ENCODE assay signal across 16 cellular contexts in genomic region chr20:46580613-46581012, GRCh38. TPM values are rescaled to one million over a fixed set of nuclear protein-coding genes. Genes with fewer than 3 reads are reported as not detected.
DNase-seq lines count a peak whose midpoint lies in the region; ATAC-seq and TF ChIP-seq lines count a peak whose summit lies in the region.
"Had no signal": no experiment of that assay in that cellular context is flagged by ENCODE, and none has a peak within 500 bp of the region (broad histone marks: within the 10 kb centered on the region; RNA-seq: fewer than 3 reads in every experiment).

No MANE protein-coding gene starts in this region.

- no peak for TF ChIP-seq CTCF in mammary epithelial cell (conservative IDR thresholded peaks at IDR 0.05 in 1 of 2, IDR thresholded peaks at IDR 0.05 in 1 of 2; ENCODE audit: extremely low read depth in 1 of 2, insufficient read depth in 1 of 2, low read depth in 1 of 2, low read length in 2 of 2)
- TF ChIP-seq CTCF in foreskin keratinocyte (conservative IDR thresholded peaks at IDR 0.05), result no peak

- H3K27me3 ChIP-seq in mammary epithelial cell (ENCODE audit: insufficient read depth, low read length) (no peaks in the 10 kb centered on the region), foreskin keratinocyte (no peaks in the 10 kb centered on the region)

- H3K27ac ChIP-seq in mammary epithelial cell (ENCODE audit: insufficient read depth, low read depth, low read length) (no peak overlapping the region), foreskin keratinocyte (no peak overlapping the region)
- H3K27ac ChIP-seq: A549, C4-2B had no signal

- POLR2A ChIA-PET in HEK293T (lab: Yijun Ruan, JAX), result no interaction called here

- in situ Hi-C loops in mammary epithelial cell (cut with MboI; ENCODE audit: low sequenced_read_pairs in 2 of 2), result no loop called here

- ATAC-seq in foreskin keratinocyte (peak; percentile 32), HG02852 (IDR thresholded peaks at IDR 0.05; ENCODE audit: unreplicated experiment) (no peak)

- 64% methylated on average over 1 of the region's 1 CpG for WGBS in mammary epithelial cell (ENCODE audit: low coverage, missing lambda C conversion rate)

- no peak overlapping the region for H3K4me2 ChIP-seq in mammary epithelial cell (ENCODE audit: insufficient read depth, low read depth, low read length)
- H3K4me2 ChIP-seq: A549 had no signal

- H3K79me2 ChIP-seq in mammary epithelial cell (ENCODE audit: insufficient read depth, low read length), result no peaks in the 10 kb centered on the region

- no peak overlapping the region for H3K4me3 ChIP-seq in mammary epithelial cell (replicated peaks in 1 of 3; ENCODE audit: insufficient read depth in 1 of 3, low read depth in 2 of 3, low read length in 3 of 3)
- H3K4me3 ChIP-seq: A549 had no signal

- CTCF ChIA-PET in HEK293T (lab: Yijun Ruan, JAX) (no interaction called here), mammary epithelial cell (lab: Charles Lee; ENCODE audit: low non-redundant PET) (no interaction called here)

- dilution Hi-C loops in mammary epithelial cell (cut with HindIII; ENCODE audit: low sequenced_read_pairs), result no loop called here

- H3K9ac ChIP-seq in mammary epithelial cell (ENCODE audit: insufficient read depth, low read length), result no peak overlapping the region

- H3K4me1 ChIP-seq in mammary epithelial cell (ENCODE audit: insufficient read depth, low read length), result no peaks in the 10 kb centered on the region
- H3K4me1 ChIP-seq in foreskin keratinocyte, result no peaks in the 10 kb centered on the region
- H3K4me1 ChIP-seq: A549, BE2C had no signal

- BruUV-seq in mammary epithelial cell (replicated peaks; lab: Mats Ljungman, UMichigan), result no TSS peak

- no peaks in the 10 kb centered on the region for H4K20me1 ChIP-seq in mammary epithelial cell (ENCODE audit: insufficient read depth, low read length)

- DNase-seq in HEK293T (ENCODE audit: extremely low spot score) (no peak), M059J (ENCODE audit: low read depth) (peak; percentile 11), mammary epithelial cell (peak; percentile 2), foreskin keratinocyte (peak; percentile 32 to 33), GM03348 (ENCODE audit: low spot score) (no peak), NCI-H82 treated with DMSO at 0.1 percent for 48 hours (lab: John Stamatoyannopoulos, UW; ENCODE audit: unreplicated experiment) (no peak)
- DNase-seq: BE2C; CD4-positive, alpha-beta memory T cell; DND-41; GOT3; H9; KBM-7 had no signal

- intact Hi-C loops in mammary epithelial cell (cut with micrococcal nuclease), result no loop called here

- H2AFZ ChIP-seq in mammary epithelial cell (ENCODE audit: low read depth, low read length), result no peak overlapping the region

- no peaks in the 10 kb centered on the region for H3K9me3 ChIP-seq in mammary epithelial cell (replicated peaks; ENCODE audit: insufficient read depth, low read length)
- H3K9me3 ChIP-seq: A549, BE2C had no signal

- H3K36me3 ChIP-seq in mammary epithelial cell (ENCODE audit: insufficient read depth, low read length), result no peaks in the 10 kb centered on the region
- H3K36me3 ChIP-seq: BE2C had no signal

TF ChIP-seq in HEK293T, 16 proteins besides CTCF, POLR2A, EP300 and RAD21:
- TF ChIP-seq LEF1 (IDR thresholded peaks at IDR 0.05; ENCODE audit: borderline replicate concordance) (no peak), PKNOX1 (IDR thresholded peaks at IDR 0.05) (peak; percentile 62)

RNA-seq across cellular contexts. Expression of gene OCSTAMP, which starts 30.2 kb away (rescaled TPM):
- not detected in 2 replicates for total RNA-seq in M059J (2014; rRNA removed; shearing (Covaris generic))
- total RNA-seq in mammary epithelial cell (not detected), foreskin keratinocyte (not detected in 2 replicates)
- polyA plus RNA-seq in mammary epithelial cell (not detected), foreskin keratinocyte (not detected in 2 replicates)
- polyA minus RNA-seq in mammary epithelial cell, result not detected
- total RNA-seq: CD4-positive, alpha-beta memory T cell; H9 had no signal
- polyA plus RNA-seq: A549; AG04450; CD4-positive, alpha-beta memory T cell had no signal

Comparison
In these comparisons a context has a peak if more than half of its experiments do, and no peak if none do; other contexts are left out.
1. DNase-seq: peak in M059J (single experiment), mammary epithelial cell (single experiment) and foreskin keratinocyte (2 of 2); none in HEK293T (single experiment), GM03348 (single experiment) and NCI-H82 treated with DMSO at 0.1 percent for 48 hours (single experiment).